ENCODE assay signal across 2 cellular contexts in the genomic region with DNA sequence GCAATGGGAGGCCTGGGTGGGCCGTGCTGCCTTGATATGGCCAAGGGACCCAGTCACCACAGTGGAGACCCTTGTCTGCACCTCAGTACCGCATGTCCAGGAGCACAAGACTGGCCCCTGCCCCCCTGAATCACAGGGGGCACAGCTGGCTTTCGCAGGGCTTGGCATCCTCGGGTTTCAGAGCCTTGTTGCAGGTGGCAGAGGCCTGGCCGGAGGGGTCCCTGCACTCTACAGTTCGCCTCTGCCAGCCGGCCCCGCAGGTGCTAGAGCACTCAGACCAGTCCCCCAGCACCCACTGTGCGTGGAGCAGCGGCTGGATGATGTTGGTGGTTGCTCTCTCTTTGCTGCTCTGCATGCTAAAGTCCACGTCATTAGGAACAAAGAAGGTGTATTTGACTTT.
TF ChIP-seq lines count a peak whose summit lies in the region.

No MANE protein-coding gene starts in this region.

TF ChIP-seq in HepG2, 621 proteins besides CTCF, POLR2A, EP300 and RAD21:
- no peak for TF ChIP-seq ZNF577 (CRISPR knock-in tag; IDR thresholded peaks at IDR 0.05; ENCODE audit: borderline replicate concordance, low read depth)
- no peak for TF ChIP-seq ZNF546 (CRISPR knock-in tag; conservative IDR thresholded peaks at IDR 0.05)
- TF ChIP-seq SOX5 (CRISPR knock-in tag; IDR thresholded peaks at IDR 0.05; ENCODE audit: borderline replicate concordance): no peak
- TF ChIP-seq ZNF549 (CRISPR knock-in tag; IDR thresholded peaks at IDR 0.05): no peak
- no peak for TF ChIP-seq ZFAT (CRISPR knock-in tag; conservative IDR thresholded peaks at IDR 0.05)
- no peak for TF ChIP-seq RELA (CRISPR knock-in tag; IDR thresholded peaks at IDR 0.05)
- TF ChIP-seq, protein P1, sequence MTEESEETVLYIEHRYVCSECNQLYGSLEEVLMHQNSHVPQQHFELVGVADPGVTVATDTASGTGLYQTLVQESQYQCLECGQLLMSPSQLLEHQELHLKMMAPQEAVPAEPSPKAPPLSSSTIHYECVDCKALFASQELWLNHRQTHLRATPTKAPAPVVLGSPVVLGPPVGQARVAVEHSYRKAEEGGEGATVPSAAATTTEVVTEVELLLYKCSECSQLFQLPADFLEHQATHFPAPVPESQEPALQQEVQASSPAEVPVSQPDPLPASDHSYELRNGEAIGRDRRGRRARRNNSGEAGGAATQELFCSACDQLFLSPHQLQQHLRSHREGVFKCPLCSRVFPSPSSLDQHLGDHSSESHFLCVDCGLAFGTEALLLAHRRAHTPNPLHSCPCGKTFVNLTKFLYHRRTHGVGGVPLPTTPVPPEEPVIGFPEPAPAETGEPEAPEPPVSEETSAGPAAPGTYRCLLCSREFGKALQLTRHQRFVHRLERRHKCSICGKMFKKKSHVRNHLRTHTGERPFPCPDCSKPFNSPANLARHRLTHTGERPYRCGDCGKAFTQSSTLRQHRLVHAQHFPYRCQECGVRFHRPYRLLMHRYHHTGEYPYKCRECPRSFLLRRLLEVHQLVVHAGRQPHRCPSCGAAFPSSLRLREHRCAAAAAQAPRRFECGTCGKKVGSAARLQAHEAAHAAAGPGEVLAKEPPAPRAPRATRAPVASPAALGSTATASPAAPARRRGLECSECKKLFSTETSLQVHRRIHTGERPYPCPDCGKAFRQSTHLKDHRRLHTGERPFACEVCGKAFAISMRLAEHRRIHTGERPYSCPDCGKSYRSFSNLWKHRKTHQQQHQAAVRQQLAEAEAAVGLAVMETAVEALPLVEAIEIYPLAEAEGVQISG (CRISPR knock-in tag; IDR thresholded peaks at IDR 0.05): no peak
- no peak for TF ChIP-seq HNF4A (CRISPR knock-in tag; IDR thresholded peaks at IDR 0.05)
- TF ChIP-seq TCF7 (IDR thresholded peaks at IDR 0.05; ENCODE audit: low read depth): no peak
- TF ChIP-seq RAD51 (IDR thresholded peaks at IDR 0.05; ENCODE audit: borderline replicate concordance): no peak
- TF ChIP-seq, protein P2, sequence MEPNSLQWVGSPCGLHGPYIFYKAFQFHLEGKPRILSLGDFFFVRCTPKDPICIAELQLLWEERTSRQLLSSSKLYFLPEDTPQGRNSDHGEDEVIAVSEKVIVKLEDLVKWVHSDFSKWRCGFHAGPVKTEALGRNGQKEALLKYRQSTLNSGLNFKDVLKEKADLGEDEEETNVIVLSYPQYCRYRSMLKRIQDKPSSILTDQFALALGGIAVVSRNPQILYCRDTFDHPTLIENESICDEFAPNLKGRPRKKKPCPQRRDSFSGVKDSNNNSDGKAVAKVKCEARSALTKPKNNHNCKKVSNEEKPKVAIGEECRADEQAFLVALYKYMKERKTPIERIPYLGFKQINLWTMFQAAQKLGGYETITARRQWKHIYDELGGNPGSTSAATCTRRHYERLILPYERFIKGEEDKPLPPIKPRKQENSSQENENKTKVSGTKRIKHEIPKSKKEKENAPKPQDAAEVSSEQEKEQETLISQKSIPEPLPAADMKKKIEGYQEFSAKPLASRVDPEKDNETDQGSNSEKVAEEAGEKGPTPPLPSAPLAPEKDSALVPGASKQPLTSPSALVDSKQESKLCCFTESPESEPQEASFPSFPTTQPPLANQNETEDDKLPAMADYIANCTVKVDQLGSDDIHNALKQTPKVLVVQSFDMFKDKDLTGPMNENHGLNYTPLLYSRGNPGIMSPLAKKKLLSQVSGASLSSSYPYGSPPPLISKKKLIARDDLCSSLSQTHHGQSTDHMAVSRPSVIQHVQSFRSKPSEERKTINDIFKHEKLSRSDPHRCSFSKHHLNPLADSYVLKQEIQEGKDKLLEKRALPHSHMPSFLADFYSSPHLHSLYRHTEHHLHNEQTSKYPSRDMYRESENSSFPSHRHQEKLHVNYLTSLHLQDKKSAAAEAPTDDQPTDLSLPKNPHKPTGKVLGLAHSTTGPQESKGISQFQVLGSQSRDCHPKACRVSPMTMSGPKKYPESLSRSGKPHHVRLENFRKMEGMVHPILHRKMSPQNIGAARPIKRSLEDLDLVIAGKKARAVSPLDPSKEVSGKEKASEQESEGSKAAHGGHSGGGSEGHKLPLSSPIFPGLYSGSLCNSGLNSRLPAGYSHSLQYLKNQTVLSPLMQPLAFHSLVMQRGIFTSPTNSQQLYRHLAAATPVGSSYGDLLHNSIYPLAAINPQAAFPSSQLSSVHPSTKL (CRISPR knock-in tag; IDR thresholded peaks at IDR 0.05): no peak
- TF ChIP-seq ZNF746 (CRISPR knock-in tag; IDR thresholded peaks at IDR 0.05): no peak
- no peak for TF ChIP-seq GPN1 (CRISPR knock-in tag; IDR thresholded peaks at IDR 0.05; ENCODE audit: borderline replicate concordance)
- TF ChIP-seq, protein P3, sequence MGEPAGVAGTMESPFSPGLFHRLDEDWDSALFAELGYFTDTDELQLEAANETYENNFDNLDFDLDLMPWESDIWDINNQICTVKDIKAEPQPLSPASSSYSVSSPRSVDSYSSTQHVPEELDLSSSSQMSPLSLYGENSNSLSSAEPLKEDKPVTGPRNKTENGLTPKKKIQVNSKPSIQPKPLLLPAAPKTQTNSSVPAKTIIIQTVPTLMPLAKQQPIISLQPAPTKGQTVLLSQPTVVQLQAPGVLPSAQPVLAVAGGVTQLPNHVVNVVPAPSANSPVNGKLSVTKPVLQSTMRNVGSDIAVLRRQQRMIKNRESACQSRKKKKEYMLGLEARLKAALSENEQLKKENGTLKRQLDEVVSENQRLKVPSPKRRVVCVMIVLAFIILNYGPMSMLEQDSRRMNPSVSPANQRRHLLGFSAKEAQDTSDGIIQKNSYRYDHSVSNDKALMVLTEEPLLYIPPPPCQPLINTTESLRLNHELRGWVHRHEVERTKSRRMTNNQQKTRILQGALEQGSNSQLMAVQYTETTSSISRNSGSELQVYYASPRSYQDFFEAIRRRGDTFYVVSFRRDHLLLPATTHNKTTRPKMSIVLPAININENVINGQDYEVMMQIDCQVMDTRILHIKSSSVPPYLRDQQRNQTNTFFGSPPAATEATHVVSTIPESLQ (CRISPR knock-in tag; conservative IDR thresholded peaks at IDR 0.05): no peak
- TF ChIP-seq ZNF776 (CRISPR knock-in tag; IDR thresholded peaks at IDR 0.05): no peak
- no peak for TF ChIP-seq ZSCAN9 (CRISPR knock-in tag; IDR thresholded peaks at IDR 0.05; ENCODE audit: borderline replicate concordance)
- TF ChIP-seq SETDB1 (CRISPR knock-in tag; IDR thresholded peaks at IDR 0.05; ENCODE audit: borderline replicate concordance): no peak
- no peak for TF ChIP-seq MTF2 (CRISPR knock-in tag; IDR thresholded peaks at IDR 0.05; ENCODE audit: borderline replicate concordance)
TF ChIP-seq in HepG2: peak in this region for 0.

TF ChIP-seq in H1, 55 proteins besides CTCF, POLR2A, EP300 and RAD21:
- no peak for TF ChIP-seq SAP30 (IDR thresholded peaks at IDR 0.05; ENCODE audit: insufficient read depth, insufficient replicate concordance, low read length)
- no peak for TF ChIP-seq GTF2F1 (IDR thresholded peaks at IDR 0.05; ENCODE audit: borderline replicate concordance, low read depth, low read length)
- TF ChIP-seq, protein P4, sequence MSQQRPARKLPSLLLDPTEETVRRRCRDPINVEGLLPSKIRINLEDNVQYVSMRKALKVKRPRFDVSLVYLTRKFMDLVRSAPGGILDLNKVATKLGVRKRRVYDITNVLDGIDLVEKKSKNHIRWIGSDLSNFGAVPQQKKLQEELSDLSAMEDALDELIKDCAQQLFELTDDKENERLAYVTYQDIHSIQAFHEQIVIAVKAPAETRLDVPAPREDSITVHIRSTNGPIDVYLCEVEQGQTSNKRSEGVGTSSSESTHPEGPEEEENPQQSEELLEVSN (IDR thresholded peaks at IDR 0.05): no peak
- TF ChIP-seq KDM4A (IDR thresholded peaks at IDR 0.05; ENCODE audit: low read depth, low read length, severe bottlenecking): no peak
- TF ChIP-seq TAF1 (IDR thresholded peaks at IDR 0.05; ENCODE audit: low read depth, low read length): no peak
- TF ChIP-seq MAFK (IDR thresholded peaks at IDR 0.05; ENCODE audit: low read depth, low read length): no peak
